9 cellular contexts compared by ENCODE assay signal in genomic region chr1:116574581-116575291, GRCh38. TPM values are rescaled to one million over a fixed set of nuclear protein-coding genes. Genes with fewer than 3 reads are reported as not detected.
A peak's percentile ranks its signal among the peaks of the same experiment; 100 is the strongest.
DNase-seq lines count a peak whose midpoint lies in the region; ATAC-seq and TF ChIP-seq lines count a peak whose summit lies in the region.
"Had no signal": no experiment of that assay in that cellular context is flagged by ENCODE, and none has a peak within 500 bp of the region (broad histone marks: within the 10 kb centered on the region; RNA-seq: fewer than 3 reads in every experiment).

No MANE protein-coding gene starts in this region.

- no peaks in the 10 kb centered on the region for H3K27me3 ChIP-seq in CD4-positive, CD25-positive, alpha-beta regulatory T cell (ENCODE audit: control insufficient read depth, insufficient read depth, low read length)
- H3K27me3 ChIP-seq in H9 (ENCODE audit: insufficient read depth, low read length) = no peaks in the 10 kb centered on the region; the same call in 1 of the 2 replicates

- H2BK5ac ChIP-seq in H9 (ENCODE audit: insufficient read length, low read length) = no peak overlapping the region

- H4K20me1 ChIP-seq in H9 (ENCODE audit: control insufficient read depth, insufficient read depth, insufficient read length) = no peaks in the 10 kb centered on the region

- H3K56ac ChIP-seq in H9 (ENCODE audit: insufficient read length, low read depth, low read length) = no peak overlapping the region

- H3K79me1 ChIP-seq in H9 (ENCODE audit: insufficient read depth, low read depth, low read length, poor library complexity, severe bottlenecking) = no peaks in the 10 kb centered on the region

- H3K4me3 ChIP-seq in CD4-positive, CD25-positive, alpha-beta regulatory T cell (ENCODE audit: low read depth, low read length) = peak overlapping the region; percentile 15
- no peak overlapping the region for H3K4me3 ChIP-seq in epithelial cell of esophagus (ENCODE audit: low read length)

- peaks cover 0 to under 1% (median 0%) of the 10 kb centered on the region in 7 donors for H3K9me3 Mint-ChIP-seq in CD4-positive, CD25-positive, alpha-beta regulatory T cell
- H3K9me3 Mint-ChIP-seq in H9 (no peaks in the 10 kb centered on the region), naive B cell (no peaks in the 10 kb centered on the region), type B pancreatic cell (no peaks in the 10 kb centered on the region)
- no peaks in the 10 kb centered on the region for H3K9me3 Mint-ChIP-seq in activated CD8-positive, alpha-beta memory T cell treated with anti-CD3 and anti-CD28 coated beads, Interleukin-2, amount 10 ng/mL, durations not matched to agents 7 days and 5 days (ENCODE audit: low read depth)
- H3K9me3 Mint-ChIP-seq: T-helper 1 cell treated with Interleukin-12 subunit alpha and Interleukin-12 subunit beta and Interleukin-4 antibody, amounts not matched to agents 30 μg/mL and 1 μg/mL, for 36 hours had no signal

- H3K36me3 Mint-ChIP-seq in CD4-positive, CD25-positive, alpha-beta regulatory T cell = no peaks in the 10 kb centered on the region
- H3K36me3 Mint-ChIP-seq in H9 (ENCODE audit: insufficient read depth in 1 of 3, low read depth in 3 of 3) = peaks cover 0 to 6% (median 0%) of the 10 kb centered on the region in 3 experiments; a peak in 4 of 7 replicates
- peaks cover 4% of the 10 kb centered on the region for H3K36me3 Mint-ChIP-seq in activated CD8-positive, alpha-beta memory T cell treated with anti-CD3 and anti-CD28 coated beads, Interleukin-2, amount 10 ng/mL, durations not matched to agents 7 days and 5 days
- no peaks in the 10 kb centered on the region for H3K36me3 Mint-ChIP-seq in naive B cell
- peaks cover 25% of the 10 kb centered on the region for H3K36me3 Mint-ChIP-seq in type B pancreatic cell

- no peak overlapping the region for H3K27ac Mint-ChIP-seq in CD4-positive, CD25-positive, alpha-beta regulatory T cell
- H3K27ac Mint-ChIP-seq in H9 (no peak overlapping the region), naive B cell (no peak overlapping the region), type B pancreatic cell (peak overlapping the region; percentile 8)
- H3K27ac Mint-ChIP-seq in activated CD8-positive, alpha-beta memory T cell treated with anti-CD3 and anti-CD28 coated beads, Interleukin-2, amount 10 ng/mL, durations not matched to agents 7 days and 5 days = no peak overlapping the region
- H3K27ac Mint-ChIP-seq: T-helper 1 cell treated with Interleukin-12 subunit alpha and Interleukin-12 subunit beta and Interleukin-4 antibody, amounts not matched to agents 30 μg/mL and 1 μg/mL, for 36 hours had no signal

- no peak overlapping the region for H3K14ac ChIP-seq in H9 (ENCODE audit: insufficient read depth, low read length)

- CTCF ChIA-PET in activated CD8-positive, alpha-beta memory T cell treated with anti-CD3 and anti-CD28 coated beads, Interleukin-2, amount 10 ng/mL, durations not matched to agents 7 days and 5 days (lab: Charles Lee) = interaction anchor here (0.6 to 2.7 kb wide), 33 partner anchors 9 to 554 kb away, joined by 3 to 30 read pairs (median 4); partner anchors contain the start of genes CD2 and TTF2

- DNase-seq in CD4-positive, CD25-positive, alpha-beta regulatory T cell = peak; percentile 40 to 76 (median 53)
- DNase-seq in H9 (no peak), NCI-H69 (lab: John Stamatoyannopoulos, UW) (peak; percentile 58), epithelial cell of esophagus (ENCODE audit: low read depth) (peak; percentile 65), naive B cell (peak; percentile 41), type B pancreatic cell (ENCODE audit: extremely low spot score, unreplicated experiment) (no peak), GOT3 (lab: John Stamatoyannopoulos, UW) (no peak)
- peak; percentile 76 for DNase-seq in activated CD8-positive, alpha-beta memory T cell treated with anti-CD3 and anti-CD28 coated beads, Interleukin-2, amount 10 ng/mL, durations not matched to agents 7 days and 5 days

- H2AK5ac ChIP-seq in H9 (ENCODE audit: insufficient read length, low read length) = no peak overlapping the region

- no peak overlapping the region for H4K8ac ChIP-seq in H9 (replicated peaks; ENCODE audit: insufficient read length, low read depth, low read length)

- H2BK20ac ChIP-seq in H9 (ENCODE audit: low read depth, low read length, poor library complexity, severe bottlenecking) = no peak overlapping the region

- no peak overlapping the region for H2BK120ac ChIP-seq in H9 (ENCODE audit: low read depth, low read length, poor library complexity, severe bottlenecking)

- no peak overlapping the region for H2AFZ ChIP-seq in H9 (ENCODE audit: low read length)

- H3K27ac ChIP-seq in CD4-positive, CD25-positive, alpha-beta regulatory T cell (ENCODE audit: insufficient read depth, low read length, poor library complexity, severe bottlenecking) = no peak overlapping the region
- no peak overlapping the region for H3K27ac ChIP-seq in H9 (ENCODE audit: insufficient read length, low read depth, low read length)

- no peaks in the 10 kb centered on the region for H3K9me3 ChIP-seq in CD4-positive, CD25-positive, alpha-beta regulatory T cell (ENCODE audit: control insufficient read depth in 2 of 2, low read length in 2 of 2)
- H3K9me3 ChIP-seq in H9 (ENCODE audit: control insufficient read depth, low read depth, low read length) = no peaks in the 10 kb centered on the region

- WGBS in H9 (ENCODE audit: extremely low coverage, insufficient read length, low lambda C conversion rate) = no CpG with 5 or more reads among the region's 11 CpGs

- no peak overlapping the region for H4K5ac ChIP-seq in H9 (ENCODE audit: insufficient read length, low read depth, low read length)

- peaks cover 11% of the 10 kb centered on the region for H3K4me1 ChIP-seq in CD4-positive, CD25-positive, alpha-beta regulatory T cell (ENCODE audit: control insufficient read depth, insufficient read depth, low read length, poor library complexity, severe bottlenecking)
- no peaks in the 10 kb centered on the region for H3K4me1 ChIP-seq in H9 (ENCODE audit: insufficient read depth, low read length)

- H3K4me3 Mint-ChIP-seq in CD4-positive, CD25-positive, alpha-beta regulatory T cell = peak overlapping the region in 1 of 4 donors; percentile 17
- no peak overlapping the region for H3K4me3 Mint-ChIP-seq in H9
- H3K4me3 Mint-ChIP-seq in activated CD8-positive, alpha-beta memory T cell treated with anti-CD3 and anti-CD28 coated beads, Interleukin-2, amount 10 ng/mL, durations not matched to agents 7 days and 5 days = no peak overlapping the region
- peak overlapping the region in 1 of 8 donors; percentile 65 for H3K4me3 Mint-ChIP-seq in naive B cell
- H3K4me3 Mint-ChIP-seq in type B pancreatic cell = no peak overlapping the region
- H3K4me3 Mint-ChIP-seq: T-helper 1 cell treated with Interleukin-12 subunit alpha and Interleukin-12 subunit beta and Interleukin-4 antibody, amounts not matched to agents 30 μg/mL and 1 μg/mL, for 36 hours had no signal

- no peaks in the 10 kb centered on the region for H3K36me3 ChIP-seq in CD4-positive, CD25-positive, alpha-beta regulatory T cell (ENCODE audit: control insufficient read depth, insufficient read depth, low read length)

- H3K18ac ChIP-seq in H9 (ENCODE audit: insufficient read length, low read depth, low read length) = no peak overlapping the region

- H3K4ac ChIP-seq in H9 (ENCODE audit: low read depth, low read length) = no peak overlapping the region

- no peak overlapping the region for H2BK15ac ChIP-seq in H9 (ENCODE audit: low read depth, low read length)

- H4K91ac ChIP-seq in H9 (ENCODE audit: insufficient read length, low read depth, low read length) = no peak overlapping the region

- H3K23me2 ChIP-seq in H9 (ENCODE audit: insufficient read length, low read depth, low read length, poor library complexity, severe bottlenecking) = peaks cover 16% of the 10 kb centered on the region

- H3T11ph ChIP-seq in H9 (ENCODE audit: low read length) = no peak overlapping the region

- no peaks in the 10 kb centered on the region for H3K27me3 Mint-ChIP-seq in CD4-positive, CD25-positive, alpha-beta regulatory T cell
- peaks cover 23% of the 10 kb centered on the region for H3K27me3 Mint-ChIP-seq in H9 (ENCODE audit: low read depth)
- peaks cover 5% of the 10 kb centered on the region for H3K27me3 Mint-ChIP-seq in activated CD8-positive, alpha-beta memory T cell treated with anti-CD3 and anti-CD28 coated beads, Interleukin-2, amount 10 ng/mL, durations not matched to agents 7 days and 5 days
- H3K27me3 Mint-ChIP-seq in naive B cell = peaks cover 4 to 16% (median 8%) of the 10 kb centered on the region in 3 donors
- H3K27me3 Mint-ChIP-seq in type B pancreatic cell = peaks cover 11% of the 10 kb centered on the region

- H3K23ac ChIP-seq in H9 (ENCODE audit: insufficient read length, low read depth, low read length) = no peak overlapping the region

- H2BK12ac ChIP-seq in H9 (ENCODE audit: insufficient read length, low read depth, low read length) = no peak overlapping the region

- no peak for ATAC-seq in CD4-positive, CD25-positive, alpha-beta regulatory T cell (ENCODE audit: low read depth in 2 of 2)
- ATAC-seq in activated CD8-positive, alpha-beta memory T cell treated with anti-CD3 and anti-CD28 coated beads, Interleukin-2, amount 10 ng/mL, durations not matched to agents 7 days and 5 days = no peak
- ATAC-seq in naive B cell (ENCODE audit: low read depth in 2 of 2) = no peak

- TF ChIP-seq CTCF in H9 (conservative IDR thresholded peaks at IDR 0.05) (peak; percentile 92), epithelial cell of esophagus (IDR thresholded peaks at IDR 0.05; ENCODE audit: insufficient read depth, low read depth, low read length, missing control alignments) (peak; percentile 91), type B pancreatic cell (conservative IDR thresholded peaks at IDR 0.05) (peak; percentile 94)

- no peak overlapping the region for H3K9ac ChIP-seq in H9 (ENCODE audit: extremely low read depth, insufficient read length, low read length)

- H3K4me2 ChIP-seq in H9 (ENCODE audit: insufficient read depth, insufficient read length, low read length) = no peak overlapping the region

- peaks cover 1 to 30% (median 12%) of the 10 kb centered on the region in 4 donors for H3K4me1 Mint-ChIP-seq in CD4-positive, CD25-positive, alpha-beta regulatory T cell
- H3K4me1 Mint-ChIP-seq in H9 (peaks cover 16 to 24% of the 10 kb centered on the region in 2 experiments), naive B cell (peaks cover 12 to 24% (median 14%) of the 10 kb centered on the region in 3 donors), type B pancreatic cell (ENCODE audit: unreplicated experiment) (peaks cover 25% of the 10 kb centered on the region)
- H3K4me1 Mint-ChIP-seq in activated CD8-positive, alpha-beta memory T cell treated with anti-CD3 and anti-CD28 coated beads, Interleukin-2, amount 10 ng/mL, durations not matched to agents 7 days and 5 days = peaks cover 30% of the 10 kb centered on the region

- H3K79me2 ChIP-seq in H9 (ENCODE audit: insufficient read depth, low read length) = no peaks in the 10 kb centered on the region

RNA-seq across cellular contexts. Expression of gene CD58, which starts 3.9 kb away (rescaled TPM):
- total RNA-seq in CD4-positive, CD25-positive, alpha-beta regulatory T cell = 39.6 TPM
- 100 to 1,000 TPM in 2 of 4 donors, 10 to 100 TPM in 2; 69.2 to 124 (median 96.5) TPM for polyA plus RNA-seq in CD4-positive, CD25-positive, alpha-beta regulatory T cell
- total RNA-seq in H9 (2021) = 4.3 and 4.9 TPM in 2 replicates
- total RNA-seq in activated CD8-positive, alpha-beta memory T cell treated with anti-CD3 and anti-CD28 coated beads, Interleukin-2, amount 10 ng/mL, durations not matched to agents 7 days and 5 days = 10 to 100 TPM; 54.0 to 56.9 TPM
- 10 to 100 TPM in 2 of 6 donors, 1 to 10 TPM in 4; 8.6 to 14.7 (median 9.9) TPM for polyA plus RNA-seq in naive B cell (ENCODE audit: low read depth in 6 of 6)
- 7.2 and 10.7 TPM in 2 replicates for total RNA-seq in type B pancreatic cell (ENCODE audit: low replicate concordance)

Comparison
In these comparisons a context has a peak if more than half of its experiments do, and no peak if none do; other contexts are left out.
1. DNase-seq: peak in CD4-positive, CD25-positive, alpha-beta regulatory T cell (3 of 3), NCI-H69 (single experiment), activated CD8-positive, alpha-beta memory T cell treated with anti-CD3 and anti-CD28 coated beads, Interleukin-2, amount 10 ng/mL, durations not matched to agents 7 days and 5 days (single experiment), epithelial cell of esophagus (single experiment) and naive B cell (single experiment); none in H9 (single experiment), type B pancreatic cell (single experiment) and GOT3 (single experiment).
2. Peak in every context shown above with its lines, with median percentiles within 50 percentile points of each other: CTCF ChIP-seq.